1 cellular context compared by ENCODE assay signal in the genomic region with DNA sequence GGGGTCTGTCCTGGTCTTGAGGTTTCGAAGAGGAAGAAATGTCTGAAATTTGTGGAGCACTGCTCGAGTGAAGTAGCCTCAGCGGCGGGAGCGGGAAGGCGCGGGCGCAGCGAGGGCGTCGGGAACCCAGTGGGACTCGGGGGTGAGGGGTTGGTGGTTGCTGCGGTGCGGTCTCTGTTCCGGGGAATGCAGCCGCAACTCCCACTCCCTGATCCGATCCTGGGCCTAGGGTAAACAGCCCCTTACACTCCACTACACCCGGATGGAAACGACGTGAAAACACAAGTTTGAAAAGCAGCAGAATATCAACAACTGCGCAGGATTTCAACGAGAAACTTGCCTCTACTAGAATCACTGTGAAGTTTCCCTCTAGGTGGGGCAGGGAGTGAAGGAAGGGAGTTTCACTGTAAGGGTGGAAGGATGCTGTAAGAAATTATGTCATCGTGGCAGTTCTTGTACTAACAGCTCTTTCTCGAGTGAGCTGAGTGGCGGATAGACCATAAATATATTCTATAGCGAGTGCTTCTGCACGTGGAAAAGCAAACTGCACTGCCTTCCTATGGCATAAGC.
TF ChIP-seq lines count a peak whose summit lies in the region.

No MANE protein-coding gene starts in this region.

TF ChIP-seq in HepG2, 621 proteins besides CTCF, POLR2A, EP300 and RAD21 (continued from another document):
- TF ChIP-seq, protein P1, sequence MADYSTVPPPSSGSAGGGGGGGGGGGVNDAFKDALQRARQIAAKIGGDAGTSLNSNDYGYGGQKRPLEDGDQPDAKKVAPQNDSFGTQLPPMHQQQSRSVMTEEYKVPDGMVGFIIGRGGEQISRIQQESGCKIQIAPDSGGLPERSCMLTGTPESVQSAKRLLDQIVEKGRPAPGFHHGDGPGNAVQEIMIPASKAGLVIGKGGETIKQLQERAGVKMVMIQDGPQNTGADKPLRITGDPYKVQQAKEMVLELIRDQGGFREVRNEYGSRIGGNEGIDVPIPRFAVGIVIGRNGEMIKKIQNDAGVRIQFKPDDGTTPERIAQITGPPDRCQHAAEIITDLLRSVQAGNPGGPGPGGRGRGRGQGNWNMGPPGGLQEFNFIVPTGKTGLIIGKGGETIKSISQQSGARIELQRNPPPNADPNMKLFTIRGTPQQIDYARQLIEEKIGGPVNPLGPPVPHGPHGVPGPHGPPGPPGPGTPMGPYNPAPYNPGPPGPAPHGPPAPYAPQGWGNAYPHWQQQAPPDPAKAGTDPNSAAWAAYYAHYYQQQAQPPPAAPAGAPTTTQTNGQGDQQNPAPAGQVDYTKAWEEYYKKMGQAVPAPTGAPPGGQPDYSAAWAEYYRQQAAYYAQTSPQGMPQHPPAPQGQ (CRISPR knock-in tag; IDR thresholded peaks at IDR 0.05; ENCODE audit: borderline replicate concordance): no peak
- TF ChIP-seq RAD51 (IDR thresholded peaks at IDR 0.05; ENCODE audit: borderline replicate concordance) (no peak), ZBTB8A (CRISPR knock-in tag; IDR thresholded peaks at IDR 0.05; ENCODE audit: borderline replicate concordance, low read depth) (no peak), ZNF136 (CRISPR knock-in tag; IDR thresholded peaks at IDR 0.05; ENCODE audit: low read depth) (no peak), SOX6 (IDR thresholded peaks at IDR 0.05) (no peak), SOX6 (CRISPR knock-in tag; IDR thresholded peaks at IDR 0.05) (no peak), ZNF225 (CRISPR knock-in tag; IDR thresholded peaks at IDR 0.05) (0 out of 2 replicates have a peak, but pooled peaks have one; percentile 32), STAT5B (CRISPR knock-in tag; IDR thresholded peaks at IDR 0.05) (no peak), ZNF629 (CRISPR knock-in tag; conservative IDR thresholded peaks at IDR 0.05) (no peak), ZNF546 (CRISPR knock-in tag; conservative IDR thresholded peaks at IDR 0.05) (no peak), RELA (CRISPR knock-in tag; IDR thresholded peaks at IDR 0.05) (no peak), FOXJ3 (CRISPR knock-in tag; IDR thresholded peaks at IDR 0.05; ENCODE audit: borderline replicate concordance) (no peak), ZNF354B (CRISPR knock-in tag; IDR thresholded peaks at IDR 0.05) (no peak), AGO2 (optimal IDR thresholded peaks at IDR 0.05; ENCODE audit: low read depth, low read length) (peak; percentile 34), ZNF484 (CRISPR knock-in tag; IDR thresholded peaks at IDR 0.05; ENCODE audit: borderline replicate concordance, low read depth) (no peak)
- TF ChIP-seq, protein P2, sequence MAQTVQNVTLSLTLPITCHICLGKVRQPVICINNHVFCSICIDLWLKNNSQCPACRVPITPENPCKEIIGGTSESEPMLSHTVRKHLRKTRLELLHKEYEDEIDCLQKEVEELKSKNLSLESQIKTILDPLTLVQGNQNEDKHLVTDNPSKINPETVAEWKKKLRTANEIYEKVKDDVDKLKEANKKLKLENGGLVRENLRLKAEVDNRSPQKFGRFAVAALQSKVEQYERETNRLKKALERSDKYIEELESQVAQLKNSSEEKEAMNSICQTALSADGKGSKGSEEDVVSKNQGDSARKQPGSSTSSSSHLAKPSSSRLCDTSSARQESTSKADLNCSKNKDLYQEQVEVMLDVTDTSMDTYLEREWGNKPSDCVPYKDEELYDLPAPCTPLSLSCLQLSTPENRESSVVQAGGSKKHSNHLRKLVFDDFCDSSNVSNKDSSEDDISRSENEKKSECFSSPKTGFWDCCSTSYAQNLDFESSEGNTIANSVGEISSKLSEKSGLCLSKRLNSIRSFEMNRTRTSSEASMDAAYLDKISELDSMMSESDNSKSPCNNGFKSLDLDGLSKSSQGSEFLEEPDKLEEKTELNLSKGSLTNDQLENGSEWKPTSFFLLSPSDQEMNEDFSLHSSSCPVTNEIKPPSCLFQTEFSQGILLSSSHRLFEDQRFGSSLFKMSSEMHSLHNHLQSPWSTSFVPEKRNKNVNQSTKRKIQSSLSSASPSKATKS (CRISPR knock-in tag; IDR thresholded peaks at IDR 0.05): no peak
- TF ChIP-seq, protein P3, sequence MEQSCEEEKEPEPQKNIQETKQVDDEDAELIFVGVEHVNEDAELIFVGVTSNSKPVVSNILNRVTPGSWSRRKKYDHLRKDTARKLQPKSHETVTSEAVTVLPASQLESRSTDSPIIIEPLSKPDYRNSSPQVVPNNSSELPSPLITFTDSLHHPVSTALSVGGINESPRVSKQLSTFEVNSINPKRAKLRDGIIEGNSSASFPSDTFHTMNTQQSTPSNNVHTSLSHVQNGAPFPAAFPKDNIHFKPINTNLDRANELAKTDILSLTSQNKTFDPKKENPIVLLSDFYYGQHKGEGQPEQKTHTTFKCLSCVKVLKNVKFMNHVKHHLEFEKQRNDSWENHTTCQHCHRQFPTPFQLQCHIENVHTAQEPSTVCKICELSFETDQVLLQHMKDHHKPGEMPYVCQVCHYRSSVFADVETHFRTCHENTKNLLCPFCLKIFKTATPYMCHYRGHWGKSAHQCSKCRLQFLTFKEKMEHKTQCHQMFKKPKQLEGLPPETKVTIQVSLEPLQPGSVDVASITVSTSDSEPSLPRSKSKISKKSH (CRISPR knock-in tag; IDR thresholded peaks at IDR 0.05; ENCODE audit: borderline replicate concordance): no peak
- TF ChIP-seq, protein P4, sequence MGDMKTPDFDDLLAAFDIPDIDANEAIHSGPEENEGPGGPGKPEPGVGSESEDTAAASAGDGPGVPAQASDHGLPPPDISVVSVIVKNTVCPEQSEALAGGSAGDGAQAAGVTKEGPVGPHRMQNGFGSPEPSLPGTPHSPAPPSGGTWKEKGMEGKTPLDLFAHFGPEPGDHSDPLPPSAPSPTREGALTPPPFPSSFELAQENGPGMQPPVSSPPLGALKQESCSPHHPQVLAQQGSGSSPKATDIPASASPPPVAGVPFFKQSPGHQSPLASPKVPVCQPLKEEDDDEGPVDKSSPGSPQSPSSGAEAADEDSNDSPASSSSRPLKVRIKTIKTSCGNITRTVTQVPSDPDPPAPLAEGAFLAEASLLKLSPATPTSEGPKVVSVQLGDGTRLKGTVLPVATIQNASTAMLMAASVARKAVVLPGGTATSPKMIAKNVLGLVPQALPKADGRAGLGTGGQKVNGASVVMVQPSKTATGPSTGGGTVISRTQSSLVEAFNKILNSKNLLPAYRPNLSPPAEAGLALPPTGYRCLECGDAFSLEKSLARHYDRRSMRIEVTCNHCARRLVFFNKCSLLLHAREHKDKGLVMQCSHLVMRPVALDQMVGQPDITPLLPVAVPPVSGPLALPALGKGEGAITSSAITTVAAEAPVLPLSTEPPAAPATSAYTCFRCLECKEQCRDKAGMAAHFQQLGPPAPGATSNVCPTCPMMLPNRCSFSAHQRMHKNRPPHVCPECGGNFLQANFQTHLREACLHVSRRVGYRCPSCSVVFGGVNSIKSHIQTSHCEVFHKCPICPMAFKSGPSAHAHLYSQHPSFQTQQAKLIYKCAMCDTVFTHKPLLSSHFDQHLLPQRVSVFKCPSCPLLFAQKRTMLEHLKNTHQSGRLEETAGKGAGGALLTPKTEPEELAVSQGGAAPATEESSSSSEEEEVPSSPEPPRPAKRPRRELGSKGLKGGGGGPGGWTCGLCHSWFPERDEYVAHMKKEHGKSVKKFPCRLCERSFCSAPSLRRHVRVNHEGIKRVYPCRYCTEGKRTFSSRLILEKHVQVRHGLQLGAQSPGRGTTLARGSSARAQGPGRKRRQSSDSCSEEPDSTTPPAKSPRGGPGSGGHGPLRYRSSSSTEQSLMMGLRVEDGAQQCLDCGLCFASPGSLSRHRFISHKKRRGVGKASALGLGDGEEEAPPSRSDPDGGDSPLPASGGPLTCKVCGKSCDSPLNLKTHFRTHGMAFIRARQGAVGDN (CRISPR knock-in tag; IDR thresholded peaks at IDR 0.05): peak; percentile 53; the same call in 1 of the 2 replicates
- TF ChIP-seq, protein P5, sequence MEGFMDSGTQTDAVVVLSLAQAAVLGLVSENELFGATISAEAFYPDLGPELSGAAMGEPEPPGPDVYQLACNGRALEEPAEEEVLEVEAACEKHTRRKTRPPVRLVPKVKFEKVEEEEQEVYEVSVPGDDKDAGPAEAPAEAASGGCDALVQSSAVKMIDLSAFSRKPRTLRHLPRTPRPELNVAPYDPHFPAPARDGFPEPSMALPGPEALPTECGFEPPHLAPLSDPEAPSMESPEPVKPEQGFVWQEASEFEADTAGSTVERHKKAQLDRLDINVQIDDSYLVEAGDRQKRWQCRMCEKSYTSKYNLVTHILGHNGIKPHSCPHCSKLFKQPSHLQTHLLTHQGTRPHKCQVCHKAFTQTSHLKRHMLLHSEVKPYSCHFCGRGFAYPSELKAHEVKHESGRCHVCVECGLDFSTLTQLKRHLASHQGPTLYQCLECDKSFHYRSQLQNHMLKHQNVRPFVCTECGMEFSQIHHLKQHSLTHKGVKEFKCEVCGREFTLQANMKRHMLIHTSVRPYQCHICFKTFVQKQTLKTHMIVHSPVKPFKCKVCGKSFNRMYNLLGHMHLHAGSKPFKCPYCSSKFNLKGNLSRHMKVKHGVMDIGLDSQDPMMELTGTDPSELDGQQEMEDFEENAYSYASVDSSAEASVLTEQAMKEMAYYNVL (CRISPR knock-in tag; IDR thresholded peaks at IDR 0.05; ENCODE audit: borderline replicate concordance): 0 out of 2 replicates have a peak, but pooled peaks have one; percentile 36
- TF ChIP-seq, protein P6, sequence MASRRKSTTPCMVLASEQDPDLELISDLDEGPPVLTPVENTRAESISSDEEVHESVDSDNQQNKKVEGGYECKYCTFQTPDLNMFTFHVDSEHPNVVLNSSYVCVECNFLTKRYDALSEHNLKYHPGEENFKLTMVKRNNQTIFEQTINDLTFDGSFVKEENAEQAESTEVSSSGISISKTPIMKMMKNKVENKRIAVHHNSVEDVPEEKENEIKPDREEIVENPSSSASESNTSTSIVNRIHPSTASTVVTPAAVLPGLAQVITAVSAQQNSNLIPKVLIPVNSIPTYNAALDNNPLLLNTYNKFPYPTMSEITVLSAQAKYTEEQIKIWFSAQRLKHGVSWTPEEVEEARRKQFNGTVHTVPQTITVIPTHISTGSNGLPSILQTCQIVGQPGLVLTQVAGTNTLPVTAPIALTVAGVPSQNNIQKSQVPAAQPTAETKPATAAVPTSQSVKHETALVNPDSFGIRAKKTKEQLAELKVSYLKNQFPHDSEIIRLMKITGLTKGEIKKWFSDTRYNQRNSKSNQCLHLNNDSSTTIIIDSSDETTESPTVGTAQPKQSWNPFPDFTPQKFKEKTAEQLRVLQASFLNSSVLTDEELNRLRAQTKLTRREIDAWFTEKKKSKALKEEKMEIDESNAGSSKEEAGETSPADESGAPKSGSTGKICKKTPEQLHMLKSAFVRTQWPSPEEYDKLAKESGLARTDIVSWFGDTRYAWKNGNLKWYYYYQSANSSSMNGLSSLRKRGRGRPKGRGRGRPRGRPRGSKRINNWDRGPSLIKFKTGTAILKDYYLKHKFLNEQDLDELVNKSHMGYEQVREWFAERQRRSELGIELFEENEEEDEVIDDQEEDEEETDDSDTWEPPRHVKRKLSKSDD (CRISPR knock-in tag; IDR thresholded peaks at IDR 0.05; ENCODE audit: low read depth): no peak
